ENCODE assay signal across 1 cellular context in genomic region chr5:43313035-43313853, GRCh38.
TF ChIP-seq lines count a peak whose summit lies in the region.

HMGCS1 (minus strand) TSS chr5:43313412; CDS start chr5:43298965, 14,447 bp downstream.

TF ChIP-seq in K562, 482 proteins besides CTCF, POLR2A, EP300 and RAD21 (continued from another document and continues in another):
- no peak; the same call in 1 of the 2 replicates for TF ChIP-seq PBX2 (CRISPR knock-in tag; IDR thresholded peaks at IDR 0.05; ENCODE audit: low read depth)
- peak; percentile 95 for TF ChIP-seq PBX2 (tag; conservative IDR thresholded peaks at IDR 0.05; ENCODE audit: low read depth)
- peak; percentile 38; the same call in 1 of the 2 replicates for TF ChIP-seq FOXO4 (CRISPR knock-in tag; IDR thresholded peaks at IDR 0.05)
- TF ChIP-seq ATF7 (IDR thresholded peaks at IDR 0.05): peak; percentile 92
- no peak for TF ChIP-seq IFI16 (CRISPR knock-in tag; IDR thresholded peaks at IDR 0.05)
- no peak; a peak in 1 of 4 replicates for TF ChIP-seq ZNF639 (CRISPR knock-in tag; conservative IDR thresholded peaks at IDR 0.05 in 1 of 2, IDR thresholded peaks at IDR 0.05 in 1 of 2)
- no peak for TF ChIP-seq ZNF217 (CRISPR knock-in tag; IDR thresholded peaks at IDR 0.05)
- TF ChIP-seq POLR2AphosphoS2 (IDR thresholded peaks at IDR 0.05; ENCODE audit: low read length): peak; percentile 76; the same call in 1 of the 2 replicates
- TF ChIP-seq CHD1 (IDR thresholded peaks at IDR 0.05; ENCODE audit: low read length): no peak
- TF ChIP-seq HNRNPLL (IDR thresholded peaks at IDR 0.05; ENCODE audit: low read depth, low read length, poor library complexity, severe bottlenecking): peak; percentile 62
- peak; percentile 45; the same call in 1 of the 2 replicates for TF ChIP-seq HCFC1 (IDR thresholded peaks at IDR 0.05; ENCODE audit: low read depth, low read length)
- no peak for TF ChIP-seq ZNF146 (CRISPR knock-in tag; IDR thresholded peaks at IDR 0.05; ENCODE audit: unreplicated experiment)
- TF ChIP-seq MAFK (IDR thresholded peaks at IDR 0.05; ENCODE audit: low read length): peak; percentile 14; the same call in 1 of the 2 replicates
- peak; percentile 39; the same call in 1 of the 2 replicates for TF ChIP-seq MAFG (tag; conservative IDR thresholded peaks at IDR 0.05)
- 0 out of 2 replicates have a peak, but pooled peaks have one; percentile 48 for TF ChIP-seq CGGBP1 (CRISPR knock-in tag; IDR thresholded peaks at IDR 0.05)
- TF ChIP-seq ZNF134 (CRISPR knock-in tag; conservative IDR thresholded peaks at IDR 0.05): no peak
- 0 out of 2 replicates have a peak, but pooled peaks have one; percentile 47 for TF ChIP-seq ZSCAN29 (IDR thresholded peaks at IDR 0.05)
- TF ChIP-seq SAFB2 (IDR thresholded peaks at IDR 0.05; ENCODE audit: borderline replicate concordance, low read depth, low read length, severe bottlenecking): no peak
- TF ChIP-seq ZNF263 (CRISPR knock-in tag; IDR thresholded peaks at IDR 0.05; ENCODE audit: borderline replicate concordance): peak; percentile 53; the same call in 1 of the 2 replicates
- no peak for TF ChIP-seq MCM5 (IDR thresholded peaks at IDR 0.05; ENCODE audit: low read depth)
- peak; percentile 66; the same call in 1 of the 2 replicates for TF ChIP-seq OTX1 (CRISPR knock-in tag; IDR thresholded peaks at IDR 0.05)
- no peak for TF ChIP-seq JUNB (CRISPR knock-in tag; conservative IDR thresholded peaks at IDR 0.05)
- TF ChIP-seq ZNF354B (CRISPR knock-in tag; IDR thresholded peaks at IDR 0.05): no peak
- TF ChIP-seq CREBBP (IDR thresholded peaks at IDR 0.05; ENCODE audit: low read depth, low read length): no peak
- 0 out of 2 replicates have a peak, but pooled peaks have one; percentile 33 for TF ChIP-seq HDGF (IDR thresholded peaks at IDR 0.05)
- no peak for TF ChIP-seq GATA2 (CRISPR knock-in tag; IDR thresholded peaks at IDR 0.05)
- no peak for TF ChIP-seq ZNF780A (CRISPR knock-in tag; IDR thresholded peaks at IDR 0.05)
- TF ChIP-seq, protein P1, sequence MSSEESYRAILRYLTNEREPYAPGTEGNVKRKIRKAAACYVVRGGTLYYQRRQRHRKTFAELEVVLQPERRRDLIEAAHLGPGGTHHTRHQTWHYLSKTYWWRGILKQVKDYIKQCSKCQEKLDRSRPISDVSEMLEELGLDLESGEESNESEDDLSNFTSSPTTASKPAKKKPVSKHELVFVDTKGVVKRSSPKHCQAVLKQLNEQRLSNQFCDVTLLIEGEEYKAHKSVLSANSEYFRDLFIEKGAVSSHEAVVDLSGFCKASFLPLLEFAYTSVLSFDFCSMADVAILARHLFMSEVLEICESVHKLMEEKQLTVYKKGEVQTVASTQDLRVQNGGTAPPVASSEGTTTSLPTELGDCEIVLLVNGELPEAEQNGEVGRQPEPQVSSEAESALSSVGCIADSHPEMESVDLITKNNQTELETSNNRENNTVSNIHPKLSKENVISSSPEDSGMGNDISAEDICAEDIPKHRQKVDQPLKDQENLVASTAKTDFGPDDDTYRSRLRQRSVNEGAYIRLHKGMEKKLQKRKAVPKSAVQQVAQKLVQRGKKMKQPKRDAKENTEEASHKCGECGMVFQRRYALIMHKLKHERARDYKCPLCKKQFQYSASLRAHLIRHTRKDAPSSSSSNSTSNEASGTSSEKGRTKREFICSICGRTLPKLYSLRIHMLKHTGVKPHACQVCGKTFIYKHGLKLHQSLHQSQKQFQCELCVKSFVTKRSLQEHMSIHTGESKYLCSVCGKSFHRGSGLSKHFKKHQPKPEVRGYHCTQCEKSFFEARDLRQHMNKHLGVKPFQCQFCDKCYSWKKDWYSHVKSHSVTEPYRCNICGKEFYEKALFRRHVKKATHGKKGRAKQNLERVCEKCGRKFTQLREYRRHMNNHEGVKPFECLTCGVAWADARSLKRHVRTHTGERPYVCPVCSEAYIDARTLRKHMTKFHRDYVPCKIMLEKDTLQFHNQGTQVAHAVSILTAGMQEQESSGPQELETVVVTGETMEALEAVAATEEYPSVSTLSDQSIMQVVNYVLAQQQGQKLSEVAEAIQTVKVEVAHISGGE (CRISPR knock-in tag; IDR thresholded peaks at IDR 0.05): peak in 1 of 3 experiments; percentile 34; a peak in 2 of 6 replicates
- peak; percentile 76; the same call in 1 of the 2 replicates for TF ChIP-seq BRD4 (IDR thresholded peaks at IDR 0.05)
- TF ChIP-seq SRSF9 (IDR thresholded peaks at IDR 0.05; ENCODE audit: borderline replicate concordance, low read depth, low read length): no peak
- no peak for TF ChIP-seq DIDO1 (tag; IDR thresholded peaks at IDR 0.05; ENCODE audit: low read depth)
- peak; percentile 97 for TF ChIP-seq KDM5B (IDR thresholded peaks at IDR 0.05; ENCODE audit: insufficient replicate concordance, low read depth, low read length)
- TF ChIP-seq, protein P2, sequence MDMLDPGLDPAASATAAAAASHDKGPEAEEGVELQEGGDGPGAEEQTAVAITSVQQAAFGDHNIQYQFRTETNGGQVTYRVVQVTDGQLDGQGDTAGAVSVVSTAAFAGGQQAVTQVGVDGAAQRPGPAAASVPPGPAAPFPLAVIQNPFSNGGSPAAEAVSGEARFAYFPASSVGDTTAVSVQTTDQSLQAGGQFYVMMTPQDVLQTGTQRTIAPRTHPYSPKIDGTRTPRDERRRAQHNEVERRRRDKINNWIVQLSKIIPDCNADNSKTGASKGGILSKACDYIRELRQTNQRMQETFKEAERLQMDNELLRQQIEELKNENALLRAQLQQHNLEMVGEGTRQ (CRISPR knock-in tag; IDR thresholded peaks at IDR 0.05): peak; percentile 19; the same call in 1 of the 2 replicates
- TF ChIP-seq ZNF24 (IDR thresholded peaks at IDR 0.05): no peak
- TF ChIP-seq PML (IDR thresholded peaks at IDR 0.05; ENCODE audit: low read length): peak; percentile 82; the same call in 1 of the 2 replicates
- TF ChIP-seq DPF2 (IDR thresholded peaks at IDR 0.05): 0 out of 2 replicates have a peak, but pooled peaks have one; percentile 15
- no peak for TF ChIP-seq CBFB (CRISPR knock-in tag; IDR thresholded peaks at IDR 0.05)
- TF ChIP-seq, protein P3, sequence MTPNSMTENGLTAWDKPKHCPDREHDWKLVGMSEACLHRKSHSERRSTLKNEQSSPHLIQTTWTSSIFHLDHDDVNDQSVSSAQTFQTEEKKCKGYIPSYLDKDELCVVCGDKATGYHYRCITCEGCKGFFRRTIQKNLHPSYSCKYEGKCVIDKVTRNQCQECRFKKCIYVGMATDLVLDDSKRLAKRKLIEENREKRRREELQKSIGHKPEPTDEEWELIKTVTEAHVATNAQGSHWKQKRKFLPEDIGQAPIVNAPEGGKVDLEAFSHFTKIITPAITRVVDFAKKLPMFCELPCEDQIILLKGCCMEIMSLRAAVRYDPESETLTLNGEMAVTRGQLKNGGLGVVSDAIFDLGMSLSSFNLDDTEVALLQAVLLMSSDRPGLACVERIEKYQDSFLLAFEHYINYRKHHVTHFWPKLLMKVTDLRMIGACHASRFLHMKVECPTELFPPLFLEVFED (CRISPR knock-in tag; conservative IDR thresholded peaks at IDR 0.05): no peak; the same call in 1 of the 2 replicates
- no peak; the same call in 1 of the 2 replicates for TF ChIP-seq BMI1 (IDR thresholded peaks at IDR 0.05; ENCODE audit: low read length)
- TF ChIP-seq MAZ (CRISPR knock-in tag; conservative IDR thresholded peaks at IDR 0.05 in 1 of 2, IDR thresholded peaks at IDR 0.05 in 1 of 2): peak; percentile 70 to 89
- TF ChIP-seq RAD51 (IDR thresholded peaks at IDR 0.05; ENCODE audit: borderline replicate concordance, low read depth): peak; percentile 25; the same call in 1 of the 2 replicates
- TF ChIP-seq LARP7 (IDR thresholded peaks at IDR 0.05): no peak
- no peak for TF ChIP-seq HEY1 (CRISPR knock-in tag; IDR thresholded peaks at IDR 0.05; ENCODE audit: borderline replicate concordance)
- peak; percentile 96 for TF ChIP-seq CHAMP1 (IDR thresholded peaks at IDR 0.05)
- no peak for TF ChIP-seq IRF1 (CRISPR knock-in tag; IDR thresholded peaks at IDR 0.05; ENCODE audit: borderline replicate concordance)
- TF ChIP-seq ETS2 (tag; IDR thresholded peaks at IDR 0.05; ENCODE audit: borderline replicate concordance, poor library complexity, severe bottlenecking): no peak
- TF ChIP-seq NR2C1 (IDR thresholded peaks at IDR 0.05): no peak
- no peak for TF ChIP-seq NR2C1 (tag; IDR thresholded peaks at IDR 0.05)
- peak; percentile 86 for TF ChIP-seq BRD9 (IDR thresholded peaks at IDR 0.05; ENCODE audit: low read depth, partially characterized antibody)
- peak; percentile 27; the same call in 1 of the 2 replicates for TF ChIP-seq NCOA1 (IDR thresholded peaks at IDR 0.05; ENCODE audit: low read depth)
- peak; percentile 21; the same call in 1 of the 2 replicates for TF ChIP-seq MITF (IDR thresholded peaks at IDR 0.05)
